ENCODE assay signal across 8 cellular contexts in the genomic region with DNA sequence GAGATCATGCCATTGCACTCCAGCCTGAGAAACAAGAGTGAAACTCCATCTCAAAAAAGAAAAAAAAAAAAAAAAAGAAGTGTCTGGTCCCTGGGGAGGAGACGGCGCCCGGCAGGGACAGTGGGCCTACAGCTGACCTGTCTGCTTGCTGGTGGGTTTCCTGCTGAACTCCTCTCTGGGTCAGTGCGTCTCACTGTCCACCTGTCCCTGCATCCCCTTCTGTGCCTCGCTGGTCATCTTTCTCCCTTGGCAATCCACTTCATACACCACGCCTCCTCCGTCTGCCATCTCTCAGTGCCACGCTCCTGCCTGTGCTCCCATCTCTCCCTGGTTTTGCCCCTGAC.
DNase-seq lines count a peak whose midpoint lies in the region; ATAC-seq and TF ChIP-seq lines count a peak whose summit lies in the region.

No MANE protein-coding gene starts in this region.

- peak overlapping the region; percentile 68 for H3K4me3 ChIP-seq in MG63
- H3K4me3 ChIP-seq in effector memory CD4-positive, alpha-beta T cell (ENCODE audit: insufficient read depth, low read depth, low read length, poor library complexity, severe bottlenecking): peak overlapping the region; percentile 69
- H3K4me3 ChIP-seq in neutrophil (ENCODE audit: low read depth in 1 of 2, low read length in 1 of 2): peak overlapping the region; percentile 84 to 95

- H3K27me3 ChIP-seq in MG63 (no peaks in the 10 kb centered on the region), neutrophil (no peaks in the 10 kb centered on the region)
- H3K27me3 ChIP-seq in effector memory CD4-positive, alpha-beta T cell (replicated peaks; ENCODE audit: control insufficient read depth, insufficient read depth, low read length, poor library complexity, severe bottlenecking): no peaks in the 10 kb centered on the region

- ATAC-seq in GM21423 (IDR thresholded peaks at IDR 0.05; ENCODE audit: unreplicated experiment): no peak

- peak overlapping the region; percentile 33 for H3K27ac ChIP-seq in effector memory CD4-positive, alpha-beta T cell (ENCODE audit: insufficient read depth, low read length, poor library complexity, severe bottlenecking)
- H3K27ac ChIP-seq in neutrophil: peak overlapping the region; percentile 68

- TF ChIP-seq CTCF in neutrophil (IDR thresholded peaks at IDR 0.05) (no peak), GM10266 (IDR thresholded peaks at IDR 0.05; ENCODE audit: control insufficient read depth, insufficient read depth, low read depth, missing control alignments) (no peak)

- DNase-seq in DMS 273 (lab: John Stamatoyannopoulos, UW; ENCODE audit: unreplicated experiment) (peak; percentile 64), DMS 273 treated with DMSO at 0.1 percent for 48 hours (lab: John Stamatoyannopoulos, UW) (no peak), MG63 (no peak), activated gamma-delta T cell treated with Interleukin-2 at 50 U/mL for 16 hours (no peak), GM10266 (ENCODE audit: extremely low spot score) (no peak)
- DNase-seq in effector memory CD4-positive, alpha-beta T cell: no peak

- H3K9me3 ChIP-seq in MG63: no peaks in the 10 kb centered on the region
- no peaks in the 10 kb centered on the region for H3K9me3 ChIP-seq in effector memory CD4-positive, alpha-beta T cell (ENCODE audit: control insufficient read depth, low read length)
- no peaks in the 10 kb centered on the region for H3K9me3 ChIP-seq in neutrophil

- no peaks in the 10 kb centered on the region for H3K36me3 ChIP-seq in MG63
- no peaks in the 10 kb centered on the region for H3K36me3 ChIP-seq in effector memory CD4-positive, alpha-beta T cell (ENCODE audit: control insufficient read depth, insufficient read depth, low read length)
- no peaks in the 10 kb centered on the region for H3K36me3 ChIP-seq in neutrophil

- H3K4me1 ChIP-seq in effector memory CD4-positive, alpha-beta T cell (ENCODE audit: control insufficient read depth, insufficient read depth, low read length, poor library complexity, severe bottlenecking): peaks cover 5% of the 10 kb centered on the region
- peaks cover 11 to 15% of the 10 kb centered on the region in 2 experiments for H3K4me1 ChIP-seq in neutrophil (ENCODE audit: control insufficient read depth in 1 of 2, insufficient read depth in 1 of 2, low read depth in 1 of 2, low read length in 1 of 2)
